19 cellular contexts compared by ENCODE assay signal in genomic region chr12:67994046-67994445, GRCh38. TPM values are rescaled to one million over a fixed set of nuclear protein-coding genes. Genes with fewer than 3 reads are reported as not detected.
"Had no signal": no experiment of that assay in that cellular context is flagged by ENCODE, and none has a peak within 500 bp of the region (broad histone marks: within the 10 kb centered on the region; RNA-seq: fewer than 3 reads in every experiment).

No MANE protein-coding gene starts in this region.

- H3K27me3 ChIP-seq: ascending aorta, transverse colon had no signal

- H3K36me3 ChIP-seq: ascending aorta, heart right ventricle, left ventricle myocardium inferior, transverse colon had no signal

- H3K9me3 Mint-ChIP-seq: natural killer cell treated with Interleukin-12 subunit alpha and Interleukin-12 subunit beta and Interleukin-15 and Interleukin-18, amount 100 ng/mL, for 72 hours; stimulated activated effector memory CD8-positive, alpha-beta T cell treated with anti-CD3 and anti-CD28 coated beads, Interleukin-12 subunit alpha, Interleukin-12 subunit beta, amount 100 ng/mL, for 72 hours had no signal

- H3K4me2 ChIP-seq: smooth muscle cell had no signal

- H3K27ac ChIP-seq: ascending aorta, heart right ventricle, left ventricle myocardium inferior, transverse colon had no signal

- DNase-seq: activated CD4-positive, alpha-beta T cell treated with anti-CD3 and anti-CD28 coated beads, Interleukin-2, amount 50 U/mL, for 48 hours; activated CD8-positive, alpha-beta memory T cell treated with anti-CD3 and anti-CD28 coated beads, Interleukin-2, amount 50 U/mL, for 48 hours; activated naive CD4-positive, alpha-beta T cell; heart right ventricle; kidney; left ventricle myocardium inferior; mesenchymal stem cell; occipital lobe; right cardiac atrium; substantia nigra; T-helper 2 cell; transverse colon had no signal

- H3K36me3 Mint-ChIP-seq: stimulated activated effector memory CD8-positive, alpha-beta T cell treated with anti-CD3 and anti-CD28 coated beads, Interleukin-12 subunit alpha, Interleukin-12 subunit beta, amount 100 ng/mL, for 72 hours had no signal

- H3K27ac Mint-ChIP-seq: progenitor cell of endocrine pancreas; stimulated activated effector memory CD8-positive, alpha-beta T cell treated with anti-CD3 and anti-CD28 coated beads, Interleukin-12 subunit alpha, Interleukin-12 subunit beta, amount 100 ng/mL, for 72 hours had no signal

- H3K4me1 ChIP-seq: ascending aorta, heart right ventricle, left ventricle myocardium inferior, transverse colon had no signal

- H3K27me3 Mint-ChIP-seq: progenitor cell of endocrine pancreas had no signal

- H3K4me3 ChIP-seq: ascending aorta, heart right ventricle, left ventricle myocardium inferior, smooth muscle cell, transverse colon had no signal

- H3K9me3 ChIP-seq: ascending aorta, heart right ventricle, left ventricle myocardium inferior, transverse colon had no signal

- H3K4me3 Mint-ChIP-seq: natural killer cell treated with Interleukin-12 subunit alpha and Interleukin-12 subunit beta and Interleukin-15 and Interleukin-18, amount 100 ng/mL, for 72 hours; stimulated activated effector memory CD8-positive, alpha-beta T cell treated with anti-CD3 and anti-CD28 coated beads, Interleukin-12 subunit alpha, Interleukin-12 subunit beta, amount 100 ng/mL, for 72 hours had no signal

- ATAC-seq: activated CD4-positive, CD25-positive, alpha-beta regulatory T cell treated with anti-CD3 and anti-CD28 coated beads, Interleukin-2, amount 50 U/mL, for 24 hours; heart right ventricle; natural killer cell treated with Interleukin-12 subunit alpha and Interleukin-12 subunit beta and Interleukin-15 and Interleukin-18, amount 100 ng/mL, for 72 hours; right cardiac atrium; stimulated activated effector memory CD8-positive, alpha-beta T cell treated with anti-CD3 and anti-CD28 coated beads, Interleukin-12 subunit alpha, Interleukin-12 subunit beta, amount 100 ng/mL, for 72 hours had no signal

RNA-seq across cellular contexts. Expression of gene IFNG-AS1, which starts 4.8 kb away (rescaled TPM):
- total RNA-seq: ascending aorta, frontal cortex, occipital lobe, progenitor cell of endocrine pancreas had no signal
